In genomic region chr1:23597635-23598388, GRCh38 we compare ENCODE assay signal across 10 cellular contexts.
DNase-seq lines count a peak whose midpoint lies in the region.
"Had no signal": no experiment of that assay in that cellular context is flagged by ENCODE, and none has a peak within 500 bp of the region (broad histone marks: within the 10 kb centered on the region; RNA-seq: fewer than 3 reads in every experiment).

No MANE protein-coding gene starts in this region.

- no peaks in the 10 kb centered on the region for H3K27me3 Mint-ChIP-seq in activated naive CD4-positive, alpha-beta T cell treated with anti-CD3 and anti-CD28 coated beads, Interleukin-2, amount 50 U/mL, for 24 hours

- peaks cover 91% of the 10 kb centered on the region for H3K4me1 Mint-ChIP-seq in activated naive CD4-positive, alpha-beta T cell treated with anti-CD3 and anti-CD28 coated beads, Interleukin-2, amount 50 U/mL, for 24 hours

- H3K4me3 Mint-ChIP-seq in activated naive CD4-positive, alpha-beta T cell treated with anti-CD3 and anti-CD28 coated beads, Interleukin-2, amount 50 U/mL, for 24 hours, result peak overlapping the region; percentile 21

- peak overlapping the region; percentile 60 for H3K27ac ChIP-seq in substantia nigra (ENCODE audit: low read depth, low read length, poor library complexity, severe bottlenecking)
- H3K27ac ChIP-seq: neutrophil, upper lobe of right lung had no signal

- no peaks in the 10 kb centered on the region for H3K36me3 Mint-ChIP-seq in activated naive CD4-positive, alpha-beta T cell treated with anti-CD3 and anti-CD28 coated beads, Interleukin-2, amount 50 U/mL, for 24 hours

- DNase-seq in activated naive CD4-positive, alpha-beta T cell treated with anti-CD3 and anti-CD28 coated beads, Interleukin-2, amount 50 U/mL, for 16 hours, result no peak
- DNase-seq in NCI-H524 treated with DMSO at 0.1 percent for 48 hours (lab: John Stamatoyannopoulos, UW) (peak; percentile 49), ecto neural progenitor cell (ENCODE audit: low spot score) (peak; percentile 43), substantia nigra (lab: John Stamatoyannopoulos, UW) (no peak), activated gamma-delta T cell treated with Interleukin-2 at 50 U/mL for 16 hours (no peak), superior temporal gyrus (ENCODE audit: extremely low spot score) (no peak)
- no peak for DNase-seq in effector CD8-positive, alpha-beta T cell (lab: John Stamatoyannopoulos, UW)
- DNase-seq: upper lobe of right lung had no signal

- H3K27ac Mint-ChIP-seq in activated naive CD4-positive, alpha-beta T cell treated with anti-CD3 and anti-CD28 coated beads, Interleukin-2, amount 50 U/mL, for 24 hours, result peak overlapping the region; percentile 8

- no peaks in the 10 kb centered on the region for H3K9me3 Mint-ChIP-seq in activated naive CD4-positive, alpha-beta T cell treated with anti-CD3 and anti-CD28 coated beads, Interleukin-2, amount 50 U/mL, for 24 hours

Comparison
In these comparisons a context has a peak if more than half of its experiments do, and no peak if none do; other contexts are left out.
1. DNase-seq: peak in NCI-H524 treated with DMSO at 0.1 percent for 48 hours (single experiment) and ecto neural progenitor cell (single experiment); none in activated naive CD4-positive, alpha-beta T cell treated with anti-CD3 and anti-CD28 coated beads, Interleukin-2, amount 50 U/mL, for 16 hours (single experiment), substantia nigra (0 of 49), activated gamma-delta T cell treated with Interleukin-2 at 50 U/mL for 16 hours (single experiment), superior temporal gyrus (single experiment) and effector CD8-positive, alpha-beta T cell (single experiment).